In genomic region chr17:2393184-2393953, GRCh38 we compare ENCODE assay signal across 8 cellular contexts.
A peak's percentile ranks its signal among the peaks of the same experiment; 100 is the strongest.
DNase-seq lines count a peak whose midpoint lies in the region; ATAC-seq and TF ChIP-seq lines count a peak whose summit lies in the region.

No MANE protein-coding gene starts in this region.

- no peak for TF ChIP-seq CTCF in fibroblast of pulmonary artery (IDR thresholded peaks at IDR 0.05; ENCODE audit: low read length, missing control alignments)
- no peak for TF ChIP-seq CTCF in nephron (IDR thresholded peaks at IDR 0.05; ENCODE audit: unreplicated experiment in 3 of 3)

- H3K4me1 Mint-ChIP-seq in nephron = peaks cover 65% of the 10 kb centered on the region

- peak overlapping the region in 2 of 3 experiments; percentile 55 to 77 for H3K27ac Mint-ChIP-seq in nephron

- no peaks in the 10 kb centered on the region for H3K27me3 Mint-ChIP-seq in nephron (ENCODE audit: low read depth)

- peak; percentile 72 for DNase-seq in DMS79 (lab: John Stamatoyannopoulos, UW)
- DNase-seq in HuH-7.5 (ENCODE audit: low spot score) = peak; percentile 97
- DNase-seq in RPMI8226 = peak; percentile 91
- peak; percentile 87 for DNase-seq in activated T-helper 9 cell treated with anti-CD3 and anti-CD28 coated beads, Interleukin-2, amount 50 U/mL, for 16 hours (ENCODE audit: low read depth)
- peak; percentile 85 for DNase-seq in fibroblast of pulmonary artery (ENCODE audit: low read depth)
- DNase-seq in stimulated activated naive CD8-positive, alpha-beta T cell treated with anti-CD3 and anti-CD28 coated beads, Interleukin-15, Interleukin-2, amounts not matched to agents 100 U/mL and 50 U/mL, for 24 hours = peak; percentile 93

- H3K4me3 ChIP-seq in fibroblast of pulmonary artery (replicated peaks; ENCODE audit: low read depth, low read length) = peak overlapping the region; percentile 63

- H3K36me3 Mint-ChIP-seq in nephron (ENCODE audit: low read depth) = peaks cover 8% of the 10 kb centered on the region

- ATAC-seq in GM21526 (IDR thresholded peaks at IDR 0.05; ENCODE audit: low FRiP score, unreplicated experiment) = peak; percentile 21
- peak; percentile 61 for ATAC-seq in stimulated activated naive CD8-positive, alpha-beta T cell treated with anti-CD3 and anti-CD28 coated beads, Interleukin-15, Interleukin-2, amounts not matched to agents 100 U/mL and 50 U/mL, for 24 hours

- peak overlapping the region; percentile 79 to 84 (median 83) for H3K4me3 Mint-ChIP-seq in nephron

- no peaks in the 10 kb centered on the region for H3K9me3 Mint-ChIP-seq in nephron

Comparison
In these comparisons a context has a peak if more than half of its experiments do, and no peak if none do; other contexts are left out.
1. Peak in every context shown above with its lines: DNase-seq, ATAC-seq and H3K4me3 ChIP-seq.